1 cellular context compared by ENCODE assay signal in genomic region chr5:82396871-82397514, GRCh38.
TF ChIP-seq lines count a peak whose summit lies in the region.

No MANE protein-coding gene starts in this region.

TF ChIP-seq in SK-N-SH treated with all-trans-retinoic acid at 6 μM for 48 hours, 23 proteins besides CTCF, POLR2A, EP300 and RAD21 (continued from another document):
- TF ChIP-seq, protein P1, sequence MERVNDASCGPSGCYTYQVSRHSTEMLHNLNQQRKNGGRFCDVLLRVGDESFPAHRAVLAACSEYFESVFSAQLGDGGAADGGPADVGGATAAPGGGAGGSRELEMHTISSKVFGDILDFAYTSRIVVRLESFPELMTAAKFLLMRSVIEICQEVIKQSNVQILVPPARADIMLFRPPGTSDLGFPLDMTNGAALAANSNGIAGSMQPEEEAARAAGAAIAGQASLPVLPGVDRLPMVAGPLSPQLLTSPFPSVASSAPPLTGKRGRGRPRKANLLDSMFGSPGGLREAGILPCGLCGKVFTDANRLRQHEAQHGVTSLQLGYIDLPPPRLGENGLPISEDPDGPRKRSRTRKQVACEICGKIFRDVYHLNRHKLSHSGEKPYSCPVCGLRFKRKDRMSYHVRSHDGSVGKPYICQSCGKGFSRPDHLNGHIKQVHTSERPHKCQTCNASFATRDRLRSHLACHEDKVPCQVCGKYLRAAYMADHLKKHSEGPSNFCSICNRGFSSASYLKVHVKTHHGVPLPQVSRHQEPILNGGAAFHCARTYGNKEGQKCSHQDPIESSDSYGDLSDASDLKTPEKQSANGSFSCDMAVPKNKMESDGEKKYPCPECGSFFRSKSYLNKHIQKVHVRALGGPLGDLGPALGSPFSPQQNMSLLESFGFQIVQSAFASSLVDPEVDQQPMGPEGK (CRISPR knock-in tag; IDR thresholded peaks at IDR 0.05; ENCODE audit: borderline replicate concordance): no peak
TF ChIP-seq in SK-N-SH treated with all-trans-retinoic acid at 6 μM for 48 hours: peak in this region for 4.
